ENCODE assay signal across 12 cellular contexts in the genomic region with DNA sequence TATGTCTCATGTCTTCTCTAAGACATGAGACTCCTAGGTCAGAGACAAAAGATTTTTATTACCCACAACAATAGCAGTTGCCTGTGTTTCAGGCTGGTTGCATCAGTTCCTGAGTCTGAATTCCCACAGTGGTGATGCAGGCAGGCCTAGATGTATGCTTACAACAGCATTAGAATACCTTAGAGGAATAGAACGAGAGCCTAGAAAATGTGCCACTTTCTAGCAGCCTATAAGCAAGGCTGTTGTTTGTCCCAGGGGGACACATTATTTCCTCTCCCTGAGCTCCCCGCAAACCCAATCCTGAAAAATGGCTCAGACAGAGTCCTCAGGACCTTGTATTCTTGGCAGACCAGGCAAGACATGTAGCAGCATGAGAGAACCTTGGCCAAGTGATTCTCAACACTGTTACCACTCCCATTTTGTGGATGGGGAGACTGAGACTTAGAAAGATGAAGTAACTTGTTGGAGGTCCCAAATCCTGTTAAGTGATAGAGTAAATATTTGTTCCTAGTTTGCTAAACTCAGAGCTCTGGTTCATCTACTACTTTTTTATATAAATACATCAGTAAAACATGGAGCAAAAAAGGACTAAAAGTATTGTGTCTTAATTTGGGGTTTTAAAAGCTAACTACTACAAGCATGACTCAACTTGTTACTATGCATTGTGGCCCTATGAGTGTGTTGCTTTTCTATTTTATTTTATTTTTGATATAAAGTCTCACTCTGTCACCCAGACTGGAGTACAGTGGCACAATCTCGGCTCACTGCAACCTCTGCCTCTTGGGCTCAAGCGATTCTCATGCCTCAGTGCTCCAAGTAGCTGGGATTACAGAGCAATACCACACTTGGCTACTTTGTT. TPM values are rescaled to one million over a fixed set of nuclear protein-coding genes. Genes with fewer than 3 reads are reported as not detected.
A peak's percentile ranks its signal among the peaks of the same experiment; 100 is the strongest.
DNase-seq lines count a peak whose midpoint lies in the region; ATAC-seq, FAIRE-seq and TF ChIP-seq lines count a peak whose summit lies in the region.
"Had no signal": no experiment of that assay in that cellular context is flagged by ENCODE, and none has a peak within 500 bp of the region (broad histone marks: within the 10 kb centered on the region; RNA-seq: fewer than 3 reads in every experiment).

No MANE protein-coding gene starts in this region.

- H3K79me2 ChIP-seq in endothelial cell of umbilical vein (ENCODE audit: control insufficient read depth, insufficient read depth, low read length) = peaks cover 2% of the 10 kb centered on the region

- H3K4me3 ChIP-seq in SJSA1 (no peak overlapping the region), endothelial cell of umbilical vein (replicated peaks in 1 of 3; ENCODE audit: insufficient read depth in 1 of 3, low read depth in 1 of 3, low read length in 3 of 3) (no peak overlapping the region)
- H3K4me3 ChIP-seq: ascending aorta, prostate gland had no signal

- intact Hi-C loops in endothelial cell of umbilical vein (cut with micrococcal nuclease) = no loop called here

- peaks cover 41% of the 10 kb centered on the region for H3K36me3 ChIP-seq in SJSA1
- peaks cover 5 to 9% of the 10 kb centered on the region in 2 experiments for H3K36me3 ChIP-seq in endothelial cell of umbilical vein (ENCODE audit: control insufficient read depth in 2 of 2, extremely low read depth in 1 of 2, insufficient read depth in 2 of 2, low read length in 2 of 2)
- H3K36me3 ChIP-seq: prostate gland had no signal

- no peaks in the 10 kb centered on the region for H4K20me1 ChIP-seq in endothelial cell of umbilical vein (replicated peaks; ENCODE audit: control insufficient read depth, extremely low read depth, insufficient read depth, low read length)

- TSS peak; percentile 26 for BruUV-seq in endothelial cell of umbilical vein (replicated peaks; lab: Mats Ljungman, UMichigan)

- POLR2A ChIA-PET in endothelial cell of umbilical vein (lab: Charles Lee) = no interaction called here

- no peak overlapping the region for H3K9ac ChIP-seq in endothelial cell of umbilical vein (replicated peaks; ENCODE audit: extremely low read depth, insufficient read depth, low read length)

- no peaks in the 10 kb centered on the region for H3K27me3 ChIP-seq in SJSA1 (replicated peaks)
- H3K27me3 ChIP-seq in endothelial cell of umbilical vein (ENCODE audit: control insufficient read depth in 2 of 2, insufficient read depth in 2 of 2, low read length in 2 of 2) = no peaks in the 10 kb centered on the region
- H3K27me3 ChIP-seq: ascending aorta had no signal

- ATAC-seq in omental fat pad (ENCODE audit: low FRiP score) (no peak), HG03521 (IDR thresholded peaks at IDR 0.05; ENCODE audit: unreplicated experiment) (no peak)
- ATAC-seq: SK-N-SH treated with all-trans-retinoic acid at 6 μM for 48 hours had no signal

- H3K4me1 ChIP-seq in SJSA1 (replicated peaks) (peaks cover 10% of the 10 kb centered on the region), endothelial cell of umbilical vein (ENCODE audit: control insufficient read depth, extremely low read depth, insufficient read depth, low read length) (no peaks in the 10 kb centered on the region)
- H3K4me1 ChIP-seq: ascending aorta, prostate gland had no signal

- no peak for TF ChIP-seq POLR2A in endothelial cell of umbilical vein (IDR thresholded peaks at IDR 0.05; ENCODE audit: low read depth, low read length)

- CTCF ChIA-PET in endothelial cell of umbilical vein (lab: Charles Lee) = interaction anchor here (3.2 kb wide), 1 partner anchor 11 kb away, joined by 20 read pairs; no protein-coding TSS in a partner anchor

- dilution Hi-C loops in endothelial cell of umbilical vein (cut with MboI; ENCODE audit: extremely low pct_ligation_motif_present, low sequenced_read_pairs) = no loop called here

- H3K9me1 ChIP-seq in endothelial cell of umbilical vein (replicated peaks; ENCODE audit: control insufficient read depth, extremely low read depth, insufficient read depth, low read length) = no peaks in the 10 kb centered on the region

- H3K9me3 ChIP-seq in SJSA1 (replicated peaks) (no peaks in the 10 kb centered on the region; the same call in 1 of the 2 replicates), endothelial cell of umbilical vein (replicated peaks; ENCODE audit: control insufficient read depth, insufficient read depth, low read length) (no peaks in the 10 kb centered on the region)
- H3K9me3 ChIP-seq: ascending aorta, prostate gland had no signal

- no peak overlapping the region for H2AFZ ChIP-seq in endothelial cell of umbilical vein (ENCODE audit: low read depth, low read length)

- peak overlapping the region; percentile 59 for H3K27ac ChIP-seq in SJSA1
- H3K27ac ChIP-seq in endothelial cell of umbilical vein (ENCODE audit: insufficient read depth, low read depth, low read length) = peak overlapping the region; percentile 58
- H3K27ac ChIP-seq: ascending aorta, prostate gland had no signal

- FAIRE-seq in endothelial cell of umbilical vein (lab: Jason Lieb, UNC) = no peak

- no peak overlapping the region for H3K4me2 ChIP-seq in endothelial cell of umbilical vein (ENCODE audit: insufficient read depth, low read length)

- DNase-seq in activated T-cell treated with anti-CD3 and anti-CD28 coated beads for 48 hours (ENCODE audit: low read depth) (peak; percentile 32), activated T-cell treated with anti-CD3 and anti-CD28 coated beads for 4 hours (no peak), SJSA1 (ENCODE audit: low read depth in 1 of 2, low spot score in 2 of 2) (peak in 1 of 2 experiments; percentile 30), endothelial cell of umbilical vein (ENCODE audit: low read depth, low spot score) (peak; percentile 13), omental fat pad (ENCODE audit: low spot score) (no peak), C1 segment of cervical spinal cord (lab: John Stamatoyannopoulos, UW) (no peak)
- DNase-seq in stimulated activated CD8-positive, alpha-beta memory T cell treated with anti-CD3 and anti-CD28 coated beads, Interleukin-4, amount 100 ng/mL, for 48 hours = peak; percentile 61
- DNase-seq: NCI-H1417 had no signal

- TF ChIP-seq CTCF in endothelial cell of umbilical vein (IDR thresholded peaks at IDR 0.05; ENCODE audit: extremely low read depth in 1 of 2, insufficient read depth in 1 of 2, low read depth in 1 of 2, low read length in 2 of 2) = no peak
- no peak for TF ChIP-seq CTCF in omental fat pad (IDR thresholded peaks at IDR 0.05)

TF ChIP-seq in endothelial cell of umbilical vein, 7 proteins besides CTCF, POLR2A, EP300 and RAD21:
- no peak for TF ChIP-seq POLR2AphosphoS5 (IDR thresholded peaks at IDR 0.05; ENCODE audit: insufficient read depth, low read depth, low read length)
- TF ChIP-seq FOS (IDR thresholded peaks at IDR 0.05; ENCODE audit: borderline replicate concordance, insufficient read depth, low read length) = no peak
- TF ChIP-seq, protein P1, sequence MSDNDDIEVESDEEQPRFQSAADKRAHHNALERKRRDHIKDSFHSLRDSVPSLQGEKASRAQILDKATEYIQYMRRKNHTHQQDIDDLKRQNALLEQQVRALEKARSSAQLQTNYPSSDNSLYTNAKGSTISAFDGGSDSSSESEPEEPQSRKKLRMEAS (IDR thresholded peaks at IDR 0.05; ENCODE audit: insufficient read depth, insufficient read length) = no peak
- TF ChIP-seq JUN (IDR thresholded peaks at IDR 0.05; ENCODE audit: borderline replicate concordance, insufficient read depth, insufficient read length, low read depth) = no peak

RNA-seq across cellular contexts. Expression of a gene that starts 14.2 kb away (rescaled TPM):
- 24.7 and 33.4 TPM in 2 replicates for total RNA-seq in SJSA1 (2014; rRNA removed; shearing (Covaris generic))
- total RNA-seq in endothelial cell of umbilical vein (35.6 and 36.8 TPM in 2 replicates), omental fat pad (10 to 100 TPM; 43.5 to 80.4 (median 62.3) TPM)
- polyA plus RNA-seq in endothelial cell of umbilical vein = 7.4 and 10.8 TPM in 2 replicates
- 8.7 and 9.5 TPM in 2 replicates for polyA plus RNA-seq in endothelial cell of umbilical vein (2011; cell fraction: cytosol; rRNA removed)
- polyA plus RNA-seq in endothelial cell of umbilical vein (2011; cell fraction: nucleus; rRNA removed) = 35.1 and 48.5 TPM in 2 replicates
- polyA plus RNA-seq in endothelial cell of umbilical vein (2012) = 17.0 and 19.3 TPM in 2 replicates
- 19.9 and 25.3 TPM in 2 replicates for polyA minus RNA-seq in endothelial cell of umbilical vein
- 8.9 TPM for polyA minus RNA-seq in endothelial cell of umbilical vein (2011; cell fraction: cytosol; rRNA and poly(A)+ RNA removed)
- polyA minus RNA-seq in endothelial cell of umbilical vein (2011; cell fraction: nucleus; rRNA and poly(A)+ RNA removed) = 70.4 and 84.4 TPM in 2 replicates

RNA-seq across cellular contexts. Expression of a gene that starts 14.5 kb away (rescaled TPM):
- 13.8 and 24.5 TPM in 2 replicates for total RNA-seq in SJSA1 (2014; rRNA removed; shearing (Covaris generic))
- total RNA-seq in endothelial cell of umbilical vein (41.9 and 42.1 TPM in 2 replicates), omental fat pad (10 to 100 TPM; 21.9 to 35.9 (median 26.5) TPM)
- polyA plus RNA-seq in endothelial cell of umbilical vein = 18.0 and 21.6 TPM in 2 replicates
- 19.8 and 21.4 TPM in 2 replicates for polyA plus RNA-seq in endothelial cell of umbilical vein (2011; cell fraction: cytosol; rRNA removed)
- 72.3 and 101 TPM in 2 replicates for polyA plus RNA-seq in endothelial cell of umbilical vein (2011; cell fraction: nucleus; rRNA removed)
- polyA plus RNA-seq in endothelial cell of umbilical vein (2012) = 31.2 and 41.5 TPM in 2 replicates
- polyA minus RNA-seq in endothelial cell of umbilical vein = 27.6 and 36.0 TPM in 2 replicates
- polyA minus RNA-seq in endothelial cell of umbilical vein (2011; cell fraction: cytosol; rRNA and poly(A)+ RNA removed) = 13.7 TPM
- polyA minus RNA-seq in endothelial cell of umbilical vein (2011; cell fraction: nucleus; rRNA and poly(A)+ RNA removed) = 19.7 and 28.7 TPM in 2 replicates

Comparison
In these comparisons a context has a peak if more than half of its experiments do, and no peak if none do; other contexts are left out.
1. DNase-seq: peak in activated T-cell treated with anti-CD3 and anti-CD28 coated beads for 48 hours (single experiment), endothelial cell of umbilical vein (single experiment) and stimulated activated CD8-positive, alpha-beta memory T cell treated with anti-CD3 and anti-CD28 coated beads, Interleukin-4, amount 100 ng/mL, for 48 hours (single experiment); none in activated T-cell treated with anti-CD3 and anti-CD28 coated beads for 4 hours (single experiment), omental fat pad (single experiment) and C1 segment of cervical spinal cord (0 of 14).